ENCODE assay signal across 14 cellular contexts in the genomic region with DNA sequence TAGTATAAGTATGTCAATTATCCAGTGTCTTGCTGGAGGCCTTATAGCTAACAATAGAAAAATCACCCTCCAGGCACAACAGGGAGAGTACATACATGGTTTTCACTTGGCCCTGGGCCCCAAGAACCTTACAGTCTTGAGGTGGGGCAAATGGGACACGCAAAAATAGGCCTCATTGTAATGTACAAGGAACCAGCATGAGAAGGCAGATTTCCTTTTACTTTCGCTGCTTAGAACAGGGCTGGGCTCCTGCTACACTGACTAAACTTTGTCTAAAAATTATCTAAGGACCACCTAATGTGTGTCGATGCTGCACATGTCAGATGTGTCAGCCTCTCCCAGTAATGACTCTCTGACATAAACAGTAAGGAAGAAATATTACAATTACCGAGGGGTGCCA.
A peak's percentile ranks its signal among the peaks of the same experiment; 100 is the strongest.
DNase-seq lines count a peak whose midpoint lies in the region; ATAC-seq and TF ChIP-seq lines count a peak whose summit lies in the region.
"Had no signal": no experiment of that assay in that cellular context is flagged by ENCODE, and none has a peak within 500 bp of the region (broad histone marks: within the 10 kb centered on the region; RNA-seq: fewer than 3 reads in every experiment).

No MANE protein-coding gene starts in this region.

- H3K9ac ChIP-seq in mammary epithelial cell (ENCODE audit: insufficient read depth, low read length), result no peak overlapping the region

- BruUV-seq in mammary epithelial cell (replicated peaks; lab: Mats Ljungman, UMichigan), result no TSS peak

- dilution Hi-C loops in mammary epithelial cell (cut with HindIII; ENCODE audit: low sequenced_read_pairs), result no loop called here

- WGBS in heart left ventricle, 4 donors, result 29 to 49% (median 47%) methylated on average over 4 of the region's 4 CpGs
- 23% methylated on average over 4 of the region's 4 CpGs for WGBS in mammary epithelial cell (ENCODE audit: low coverage, missing lambda C conversion rate)
- 46% methylated on average over 4 of the region's 4 CpGs for WGBS in prostate gland

- intact Hi-C loops in heart left ventricle (cut with DNase I) (no loop called here), left cardiac atrium (cut with DNase I) (no loop called here), mammary epithelial cell (cut with micrococcal nuclease) (no loop called here), prostate gland (cut with DNase I) (no loop called here)

- TF ChIP-seq POLR2A in heart left ventricle (IDR thresholded peaks at IDR 0.05) (no peak), prostate gland (IDR thresholded peaks at IDR 0.05) (no peak)

- peak overlapping the region; percentile 55 for H3K4me2 ChIP-seq in mammary epithelial cell (ENCODE audit: insufficient read depth, low read depth, low read length)

- ATAC-seq in heart left ventricle (peak in 2 of 4 donors; percentile 53 to 60), left cardiac atrium (no peak), HG02798 (IDR thresholded peaks at IDR 0.05; ENCODE audit: poor library complexity, unreplicated experiment) (no peak), HG03432 (IDR thresholded peaks at IDR 0.05; ENCODE audit: unreplicated experiment) (no peak), GM19035 (IDR thresholded peaks at IDR 0.05; ENCODE audit: unreplicated experiment) (no peak)
- ATAC-seq: HCT116, Panc1 had no signal

- CTCF ChIA-PET in mammary epithelial cell (lab: Charles Lee; ENCODE audit: low non-redundant PET), result no interaction called here

- peaks cover 0 to 34% (median 19%) of the 10 kb centered on the region in 12 donors for H3K4me1 ChIP-seq in heart left ventricle
- H3K4me1 ChIP-seq in mammary epithelial cell (ENCODE audit: insufficient read depth, low read length), result no peaks in the 10 kb centered on the region
- peaks cover 11% of the 10 kb centered on the region for H3K4me1 ChIP-seq in prostate gland (replicated peaks)

- H3K27me3 ChIP-seq in heart left ventricle (no peaks in the 10 kb centered on the region), mammary epithelial cell (ENCODE audit: insufficient read depth, low read length) (no peaks in the 10 kb centered on the region), prostate gland (replicated peaks; ENCODE audit: insufficient read depth) (no peaks in the 10 kb centered on the region)

- H3K9me3 ChIP-seq in heart left ventricle (no peaks in the 10 kb centered on the region), mammary epithelial cell (replicated peaks; ENCODE audit: insufficient read depth, low read length) (no peaks in the 10 kb centered on the region), prostate gland (no peaks in the 10 kb centered on the region)

- DNase-seq in heart left ventricle (no peak), left cardiac atrium (no peak), mammary epithelial cell (no peak), myocyte (ENCODE audit: low read depth) (peak; percentile 22), prostate gland (ENCODE audit: low spot score) (no peak)
- DNase-seq: NCI-H1436 treated with DMSO at 0.1 percent for 48 hours, NCI-H2081, NCI-H510A treated with DMSO at 0.1 percent for 48 hours had no signal

- H3K4me3 ChIP-seq in heart left ventricle (peak overlapping the region in 1 of 12 donors; percentile 1), mammary epithelial cell (replicated peaks in 1 of 3; ENCODE audit: insufficient read depth in 1 of 3, low read depth in 2 of 3, low read length in 3 of 3) (no peak overlapping the region), prostate gland (no peak overlapping the region)

- peak overlapping the region in 11 of 12 donors; percentile 22 to 73 (median 43) for H3K27ac ChIP-seq in heart left ventricle
- H3K27ac ChIP-seq in mammary epithelial cell (ENCODE audit: insufficient read depth, low read depth, low read length), result no peak overlapping the region
- H3K27ac ChIP-seq in prostate gland, result peak overlapping the region; percentile 21 to 35
- H3K27ac ChIP-seq: C4-2B had no signal

- H3K36me3 ChIP-seq in heart left ventricle, result no peaks in the 10 kb centered on the region
- H3K36me3 ChIP-seq in mammary epithelial cell (ENCODE audit: insufficient read depth, low read length), result no peaks in the 10 kb centered on the region
- H3K36me3 ChIP-seq in prostate gland, result no peaks in the 10 kb centered on the region

- H2AFZ ChIP-seq in mammary epithelial cell (ENCODE audit: low read depth, low read length), result peak overlapping the region; percentile 42

- in situ Hi-C loops in mammary epithelial cell (cut with MboI; ENCODE audit: low sequenced_read_pairs in 2 of 2), result no loop called here

- H3K79me2 ChIP-seq in mammary epithelial cell (ENCODE audit: insufficient read depth, low read length), result no peaks in the 10 kb centered on the region

- H4K20me1 ChIP-seq in mammary epithelial cell (ENCODE audit: insufficient read depth, low read length), result no peaks in the 10 kb centered on the region

- no peak for TF ChIP-seq CTCF in heart left ventricle (IDR thresholded peaks at IDR 0.05)
- TF ChIP-seq CTCF in mammary epithelial cell (conservative IDR thresholded peaks at IDR 0.05 in 1 of 2, IDR thresholded peaks at IDR 0.05 in 1 of 2; ENCODE audit: extremely low read depth in 1 of 2, insufficient read depth in 1 of 2, low read depth in 1 of 2, low read length in 2 of 2), result no peak
- TF ChIP-seq CTCF in prostate gland (IDR thresholded peaks at IDR 0.05), result no peak
